In the genomic region with DNA sequence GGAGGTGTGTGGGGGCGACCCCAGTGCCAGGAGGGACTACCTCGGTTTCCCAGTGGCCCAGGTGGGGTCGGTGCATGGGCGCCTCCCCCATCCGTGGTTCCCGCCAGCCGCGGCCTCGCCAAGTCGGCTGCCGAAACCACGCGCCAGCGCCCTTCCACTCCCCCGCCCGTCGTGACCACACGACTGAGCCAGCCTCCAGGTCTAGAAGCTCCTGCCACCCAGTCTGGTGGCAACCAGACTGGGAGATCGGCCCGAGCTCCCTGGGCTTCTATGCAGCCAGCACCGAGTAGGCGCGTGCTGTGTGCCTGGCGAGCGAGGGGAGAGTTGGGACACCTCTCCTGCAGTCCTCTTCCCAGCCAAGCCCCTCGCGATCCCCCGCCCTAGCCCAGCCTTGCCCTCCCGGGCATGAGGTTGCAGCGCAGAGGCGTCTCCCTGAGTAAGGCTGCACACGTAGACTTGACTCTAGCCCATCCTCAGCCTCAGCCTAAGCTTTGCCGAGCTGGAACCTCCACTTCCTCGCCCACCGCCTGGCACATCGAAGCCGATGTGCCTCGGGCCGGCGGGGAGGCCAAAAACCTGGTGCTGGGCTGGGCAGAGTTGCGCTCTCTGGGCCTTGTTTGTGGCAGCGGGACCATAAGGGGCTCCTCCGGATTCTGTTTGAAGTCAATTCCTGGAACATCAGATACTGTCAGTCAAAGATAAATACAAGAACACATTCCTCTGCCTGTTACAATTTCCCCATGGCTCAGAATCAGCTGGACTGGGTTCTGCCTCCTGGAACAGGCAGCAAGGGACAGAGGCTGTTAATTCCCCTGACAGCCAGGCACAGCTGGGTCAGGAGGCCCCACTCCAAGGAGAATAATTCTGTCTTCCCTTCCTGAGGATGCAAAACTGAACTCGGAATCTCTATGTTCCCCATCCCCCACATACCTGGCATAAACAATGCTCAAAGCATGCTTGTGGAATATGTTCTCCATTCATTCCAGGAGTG, we compare ENCODE assay signal across 8 cellular contexts. TPM values are rescaled to one million over a fixed set of nuclear protein-coding genes. Genes with fewer than 3 reads are reported as not detected.
DNase-seq lines count a peak whose midpoint lies in the region; ATAC-seq and TF ChIP-seq lines count a peak whose summit lies in the region.

No MANE protein-coding gene starts in this region.

- no peaks in the 10 kb centered on the region for H3K36me3 Mint-ChIP-seq in CD8-positive, alpha-beta memory T cell
- H3K36me3 Mint-ChIP-seq in activated CD8-positive, alpha-beta T cell treated with anti-CD3 and anti-CD28 coated beads for 36 hours (ENCODE audit: low read depth) = no peaks in the 10 kb centered on the region
- H3K36me3 Mint-ChIP-seq in endothelial cell (ENCODE audit: low read depth, unreplicated experiment) = peaks cover 14% of the 10 kb centered on the region

- intact Hi-C loops in activated CD8-positive, alpha-beta T cell treated with anti-CD3 and anti-CD28 coated beads for 36 hours (cut with micrococcal nuclease) = no loop called here

- H3K4me1 ChIP-seq in CD8-positive, alpha-beta memory T cell (ENCODE audit: insufficient read depth, low read length) = peaks cover 15% of the 10 kb centered on the region
- peaks cover 12 to 18% of the 10 kb centered on the region in 2 experiments for H3K4me1 ChIP-seq in neutrophil (ENCODE audit: control insufficient read depth in 1 of 2, insufficient read depth in 1 of 2, low read depth in 1 of 2, low read length in 1 of 2)

- peak; percentile 8 to 52 (median 11) for DNase-seq in CD8-positive, alpha-beta memory T cell
- DNase-seq in activated CD8-positive, alpha-beta T cell treated with anti-CD3 and anti-CD28 coated beads for 36 hours = peak; percentile 45
- DNase-seq in endothelial cell (ENCODE audit: low spot score) = no peak
- no peak for DNase-seq in NCI-H82 (lab: John Stamatoyannopoulos, UW)
- DNase-seq in foreskin melanocyte = no peak

- peaks cover 28 to 31% of the 10 kb centered on the region in 2 donors for H3K27me3 Mint-ChIP-seq in CD8-positive, alpha-beta memory T cell
- peaks cover 29% of the 10 kb centered on the region for H3K27me3 Mint-ChIP-seq in activated CD8-positive, alpha-beta T cell treated with anti-CD3 and anti-CD28 coated beads for 36 hours
- H3K27me3 Mint-ChIP-seq in endothelial cell (ENCODE audit: unreplicated experiment) = peaks cover 9% of the 10 kb centered on the region

- peak overlapping the region in 1 of 8 donors; percentile 19 for H3K27ac Mint-ChIP-seq in CD8-positive, alpha-beta memory T cell
- H3K27ac Mint-ChIP-seq in activated CD8-positive, alpha-beta T cell treated with anti-CD3 and anti-CD28 coated beads for 36 hours = no peak overlapping the region
- H3K27ac Mint-ChIP-seq in endothelial cell (ENCODE audit: unreplicated experiment) = peak overlapping the region; percentile 8

- POLR2A ChIA-PET in CD8-positive, alpha-beta memory T cell (lab: Charles Lee) = no interaction called here
- POLR2A ChIA-PET in activated CD8-positive, alpha-beta T cell treated with anti-CD3 and anti-CD28 coated beads for 36 hours (lab: Charles Lee) = no interaction called here

- H3K36me3 ChIP-seq in CD8-positive, alpha-beta memory T cell (ENCODE audit: insufficient read depth, low read length) = no peaks in the 10 kb centered on the region
- H3K36me3 ChIP-seq in neutrophil = no peaks in the 10 kb centered on the region

- no peaks in the 10 kb centered on the region for H3K9me3 ChIP-seq in CD8-positive, alpha-beta memory T cell (ENCODE audit: low read length)
- no peaks in the 10 kb centered on the region for H3K9me3 ChIP-seq in neutrophil

- peaks cover 15% of the 10 kb centered on the region for H3K27me3 ChIP-seq in CD8-positive, alpha-beta memory T cell (ENCODE audit: insufficient read depth, low read length, poor library complexity, severe bottlenecking)
- H3K27me3 ChIP-seq in neutrophil = peaks cover 58% of the 10 kb centered on the region

- H3K9me3 Mint-ChIP-seq in CD8-positive, alpha-beta memory T cell = no peaks in the 10 kb centered on the region
- H3K9me3 Mint-ChIP-seq in activated CD8-positive, alpha-beta T cell treated with anti-CD3 and anti-CD28 coated beads for 36 hours = no peaks in the 10 kb centered on the region
- no peaks in the 10 kb centered on the region for H3K9me3 Mint-ChIP-seq in endothelial cell (ENCODE audit: unreplicated experiment)

- peaks cover 11 to 23% (median 12%) of the 10 kb centered on the region in 3 donors for H3K4me1 Mint-ChIP-seq in CD8-positive, alpha-beta memory T cell
- peaks cover 9% of the 10 kb centered on the region for H3K4me1 Mint-ChIP-seq in activated CD8-positive, alpha-beta T cell treated with anti-CD3 and anti-CD28 coated beads for 36 hours (ENCODE audit: low read depth)
- H3K4me1 Mint-ChIP-seq in endothelial cell (ENCODE audit: unreplicated experiment) = peaks cover 40% of the 10 kb centered on the region

- H3K27ac ChIP-seq in CD8-positive, alpha-beta memory T cell (ENCODE audit: low read depth, low read length) = no peak overlapping the region
- no peak overlapping the region for H3K27ac ChIP-seq in neutrophil

- TF ChIP-seq CTCF in activated CD8-positive, alpha-beta T cell treated with anti-CD3 and anti-CD28 coated beads for 36 hours (IDR thresholded peaks at IDR 0.05) = no peak
- TF ChIP-seq CTCF in endothelial cell (IDR thresholded peaks at IDR 0.05; ENCODE audit: unreplicated experiment) (no peak), neutrophil (IDR thresholded peaks at IDR 0.05) (no peak)

- CTCF ChIA-PET in CD8-positive, alpha-beta memory T cell (lab: Charles Lee) = no interaction called here
- CTCF ChIA-PET in activated CD8-positive, alpha-beta T cell treated with anti-CD3 and anti-CD28 coated beads for 36 hours (lab: Charles Lee) = interaction anchor here (1.0 to 3.0 kb wide), 4 partner anchors 9 to 75 kb away, joined by 3 to 16 read pairs (median 5); no protein-coding TSS in a partner anchor

- peak overlapping the region; percentile 39 to 78 (median 65) for H3K4me3 Mint-ChIP-seq in CD8-positive, alpha-beta memory T cell
- H3K4me3 Mint-ChIP-seq in activated CD8-positive, alpha-beta T cell treated with anti-CD3 and anti-CD28 coated beads for 36 hours = peak overlapping the region; percentile 65
- H3K4me3 Mint-ChIP-seq in endothelial cell (ENCODE audit: unreplicated experiment) = peak overlapping the region; percentile 89

- peak overlapping the region; percentile 38 for H3K4me3 ChIP-seq in CD8-positive, alpha-beta memory T cell (ENCODE audit: low read length)
- peak overlapping the region; percentile 38 to 53 for H3K4me3 ChIP-seq in neutrophil (ENCODE audit: low read depth in 1 of 2, low read length in 1 of 2)

- ATAC-seq in activated CD8-positive, alpha-beta T cell treated with anti-CD3 and anti-CD28 coated beads for 36 hours = peak; percentile 32
- no peak for ATAC-seq in GM18907 (IDR thresholded peaks at IDR 0.05; ENCODE audit: unreplicated experiment)
- ATAC-seq in GM18511 (IDR thresholded peaks at IDR 0.05; ENCODE audit: unreplicated experiment) = no peak

RNA-seq across cellular contexts. Expression of gene CPNE5, which starts 1.5 kb away (rescaled TPM):
- total RNA-seq in CD8-positive, alpha-beta memory T cell = under 1 TPM; 0.29 to 0.59 TPM
- polyA plus RNA-seq in CD8-positive, alpha-beta memory T cell = 0.44 TPM
- 1 to 10 TPM in 1 of 2 experiments, under 1 TPM in 1; 0.69 to 1.2 TPM for total RNA-seq in activated CD8-positive, alpha-beta T cell treated with anti-CD3 and anti-CD28 coated beads for 36 hours
- total RNA-seq in endothelial cell (ENCODE audit: unreplicated experiment) = 24.9 TPM

RNA-seq across cellular contexts. Expression of gene PPIL1, which starts 33.8 kb away (rescaled TPM):
- total RNA-seq in CD8-positive, alpha-beta memory T cell = 10 to 100 TPM; 66.6 to 68.8 TPM
- 23.3 TPM for polyA plus RNA-seq in CD8-positive, alpha-beta memory T cell
- total RNA-seq in activated CD8-positive, alpha-beta T cell treated with anti-CD3 and anti-CD28 coated beads for 36 hours = 10 to 100 TPM; 34.5 to 35.6 TPM
- total RNA-seq in endothelial cell (ENCODE audit: unreplicated experiment) = 33.4 TPM

RNA-seq across cellular contexts. Expression of gene C6orf89, which starts 45.0 kb away (rescaled TPM):
- 10 to 100 TPM; 37.4 to 40.0 TPM for total RNA-seq in CD8-positive, alpha-beta memory T cell
- polyA plus RNA-seq in CD8-positive, alpha-beta memory T cell = 51.6 TPM
- total RNA-seq in activated CD8-positive, alpha-beta T cell treated with anti-CD3 and anti-CD28 coated beads for 36 hours = 10 to 100 TPM; 24.7 to 29.8 TPM
- 43.2 TPM for total RNA-seq in endothelial cell (ENCODE audit: unreplicated experiment)

Comparison
In these comparisons a context has a peak if more than half of its experiments do, and no peak if none do; other contexts are left out.
1. DNase-seq: peak in CD8-positive, alpha-beta memory T cell (5 of 5) and activated CD8-positive, alpha-beta T cell treated with anti-CD3 and anti-CD28 coated beads for 36 hours (single experiment); none in endothelial cell (single experiment), NCI-H82 (single experiment) and foreskin melanocyte (single experiment).
2. RNA of gene CPNE5, which starts 1.5 kb away (total RNA-seq): 24.9 TPM in endothelial cell (single experiment); 0.69 to 1.2 TPM in activated CD8-positive, alpha-beta T cell treated with anti-CD3 and anti-CD28 coated beads for 36 hours and 0.29 to 0.59 TPM in CD8-positive, alpha-beta memory T cell; every median in the first group is over 10 times any median in the second.
3. Peak in every context shown above with its lines, with median percentiles within 50 percentile points of each other: H3K4me3 Mint-ChIP-seq.